18 cellular contexts compared by ENCODE assay signal in the genomic region with DNA sequence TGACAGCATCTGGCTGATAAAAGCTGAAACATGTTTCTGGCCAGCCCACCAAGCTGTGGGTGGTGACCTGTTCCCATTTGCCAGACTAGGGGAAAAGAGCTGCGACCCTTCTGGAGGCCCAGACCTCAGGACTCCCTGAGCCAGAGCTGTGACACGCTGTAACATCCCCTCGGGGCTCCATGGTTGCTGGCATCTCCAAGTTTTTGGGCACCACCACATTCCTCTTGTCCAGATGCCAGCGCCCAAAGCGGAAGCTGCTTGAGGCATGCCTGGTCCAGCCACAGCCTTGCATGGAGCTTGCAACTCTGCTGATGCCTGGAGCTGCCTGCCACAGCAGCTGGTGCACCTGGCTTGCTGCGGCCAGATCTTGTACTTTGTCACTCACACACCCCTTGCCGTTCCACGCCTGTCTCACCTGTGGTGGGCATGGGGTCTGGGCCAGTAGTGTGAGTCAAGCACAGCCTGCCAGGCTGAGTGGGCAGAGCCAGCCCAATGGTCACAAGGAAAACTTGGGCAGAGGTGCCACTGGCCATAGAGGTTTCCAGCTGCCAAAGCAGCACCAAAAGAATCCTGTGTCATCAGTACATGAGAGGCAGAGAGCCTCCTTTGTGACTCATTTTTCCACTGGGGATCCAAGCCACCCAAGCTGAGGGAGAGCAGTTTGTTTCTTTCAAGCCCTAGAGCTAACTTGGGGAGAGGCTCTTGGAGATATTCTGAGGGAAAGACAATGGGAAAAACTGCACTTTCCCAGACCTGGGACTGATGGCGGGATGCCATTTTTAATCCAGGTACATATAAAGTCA. TPM values are rescaled to one million over a fixed set of nuclear protein-coding genes. Genes with fewer than 3 reads are reported as not detected.
A peak's percentile ranks its signal among the peaks of the same experiment; 100 is the strongest.
DNase-seq lines count a peak whose midpoint lies in the region; ATAC-seq, FAIRE-seq and TF ChIP-seq lines count a peak whose summit lies in the region.
"Had no signal": no experiment of that assay in that cellular context is flagged by ENCODE, and none has a peak within 500 bp of the region (broad histone marks: within the 10 kb centered on the region; RNA-seq: fewer than 3 reads in every experiment).

No MANE protein-coding gene starts in this region.

- peaks cover 13% of the 10 kb centered on the region for H3K4me1 ChIP-seq in foreskin keratinocyte
- H3K4me1 ChIP-seq: SJCRH30 had no signal

- TF ChIP-seq POLR2A in H54 (IDR thresholded peaks at IDR 0.05; ENCODE audit: low read depth, low read length), result no peak

- ATAC-seq in foreskin keratinocyte (peak; percentile 33), GM21367 (IDR thresholded peaks at IDR 0.05; ENCODE audit: unreplicated experiment) (no peak)
- ATAC-seq: GM23338, Panc1 had no signal

- H3K27me3 ChIP-seq in foreskin keratinocyte, result no peaks in the 10 kb centered on the region
- H3K27me3 ChIP-seq: SJCRH30 had no signal

- no peak for TF ChIP-seq CTCF in foreskin keratinocyte (conservative IDR thresholded peaks at IDR 0.05)

- no peak overlapping the region for H3K27ac ChIP-seq in foreskin keratinocyte
- H3K27ac ChIP-seq: SJCRH30 had no signal

- DNase-seq in EH (ENCODE audit: low read depth), result peak; percentile 49
- no peak for DNase-seq in H54 (ENCODE audit: insufficient read length, low spot score)
- DNase-seq in RPMI7951 (ENCODE audit: low read depth), result peak; percentile 90
- no peak for DNase-seq in foreskin keratinocyte
- DNase-seq in NCI-H524 (lab: John Stamatoyannopoulos, UW), result no peak
- no peak for DNase-seq in T1000 (lab: John Stamatoyannopoulos, UW)
- DNase-seq: CD4-positive, CD25-positive, alpha-beta regulatory T cell; NCI-H1092 treated with DMSO at 0.1 percent for 48 hours; NCI-H146; NCI-H2029 treated with DMSO at 0.1 percent for 48 hours; NCI-H226; NCI-H510A treated with DMSO at 0.1 percent for 48 hours; NCI-H82; SJCRH30 had no signal

- FAIRE-seq in H54 (lab: Jason Lieb, UNC), result peak; percentile 33
- FAIRE-seq: GM12891 had no signal

RNA-seq across cellular contexts. Expression of a gene that starts 45.7 kb away (rescaled TPM):
- total RNA-seq in RPMI7951 (2014; rRNA removed; shearing (Covaris generic)), result 12.7 and 13.5 TPM in 2 replicates
- total RNA-seq in foreskin keratinocyte, result 0.32 TPM in 1 of 2 replicates, not detected in the other
- 0.06 and 0.40 TPM in 2 replicates for polyA plus RNA-seq in foreskin keratinocyte
- total RNA-seq: SJCRH30 had no signal
- polyA plus RNA-seq: CD4-positive, CD25-positive, alpha-beta regulatory T cell had no signal

Comparison
In these comparisons a context has a peak if more than half of its experiments do, and no peak if none do; other contexts are left out.
1. DNase-seq: peak in EH (single experiment) and RPMI7951 (single experiment); none in H54 (single experiment), foreskin keratinocyte (0 of 2), NCI-H524 (0 of 2) and T1000 (single experiment).
2. RNA of a gene that starts 45.7 kb away (total RNA-seq): 12.7 to 13.5 TPM in RPMI7951; 0.32 TPM in foreskin keratinocyte; every median in the first group is over 10 times any median in the second.